ENCODE assay signal across 1 cellular context in genomic region chr2:74806355-74806839, GRCh38.
TF ChIP-seq lines count a peak whose summit lies in the region.

No MANE protein-coding gene starts in this region.

TF ChIP-seq in HepG2, 621 proteins besides CTCF, POLR2A, EP300 and RAD21 (continued from another document):
- TF ChIP-seq ARID4A (CRISPR knock-in tag; IDR thresholded peaks at IDR 0.05; ENCODE audit: borderline replicate concordance) (no peak), ZNF382 (CRISPR knock-in tag; IDR thresholded peaks at IDR 0.05; ENCODE audit: borderline replicate concordance) (no peak), ZNF891 (CRISPR knock-in tag; IDR thresholded peaks at IDR 0.05) (no peak), PHF8 (CRISPR knock-in tag; IDR thresholded peaks at IDR 0.05) (no peak)
